In genomic region chr7:101953248-101953819, GRCh38 we compare ENCODE assay signal across 8 cellular contexts.
DNase-seq lines count a peak whose midpoint lies in the region; ATAC-seq and TF ChIP-seq lines count a peak whose summit lies in the region.

No MANE protein-coding gene starts in this region.

- DNase-seq in GM10266 (ENCODE audit: extremely low spot score): peak; percentile 72
- peak; percentile 52 for DNase-seq in HS-5 (ENCODE audit: low read depth)
- DNase-seq in cerebellar cortex (ENCODE audit: low spot score): peak; percentile 53
- DNase-seq in pons (ENCODE audit: low spot score): peak; percentile 8
- DNase-seq in posterior vena cava (ENCODE audit: low spot score): no peak
- no peak for DNase-seq in effector memory CD4-positive, alpha-beta T cell

- H3K36me3 ChIP-seq in effector memory CD4-positive, alpha-beta T cell (ENCODE audit: control insufficient read depth, insufficient read depth, low read length): no peaks in the 10 kb centered on the region

- intact Hi-C loops in posterior vena cava (cut with DNase I): no loop called here

- no peak for TF ChIP-seq CTCF in GM10266 (IDR thresholded peaks at IDR 0.05; ENCODE audit: control insufficient read depth, insufficient read depth, low read depth, missing control alignments)

- ATAC-seq in HG02840 (IDR thresholded peaks at IDR 0.05; ENCODE audit: low FRiP score, unreplicated experiment) (no peak), HG03520 (IDR thresholded peaks at IDR 0.05; ENCODE audit: unreplicated experiment) (no peak)

- no peaks in the 10 kb centered on the region for H3K9me3 ChIP-seq in effector memory CD4-positive, alpha-beta T cell (ENCODE audit: control insufficient read depth, low read length)

- H3K27me3 ChIP-seq in effector memory CD4-positive, alpha-beta T cell (replicated peaks; ENCODE audit: control insufficient read depth, insufficient read depth, low read length, poor library complexity, severe bottlenecking): no peaks in the 10 kb centered on the region

- no peak overlapping the region for H3K4me3 ChIP-seq in effector memory CD4-positive, alpha-beta T cell (ENCODE audit: insufficient read depth, low read depth, low read length, poor library complexity, severe bottlenecking)

- no peak overlapping the region for H3K27ac ChIP-seq in effector memory CD4-positive, alpha-beta T cell (ENCODE audit: insufficient read depth, low read length, poor library complexity, severe bottlenecking)

- no peaks in the 10 kb centered on the region for H3K4me1 ChIP-seq in effector memory CD4-positive, alpha-beta T cell (ENCODE audit: control insufficient read depth, insufficient read depth, low read length, poor library complexity, severe bottlenecking)

Comparison
In these comparisons a context has a peak if more than half of its experiments do, and no peak if none do; other contexts are left out.
1. DNase-seq: peak in GM10266 (single experiment), HS-5 (single experiment), cerebellar cortex (single experiment) and pons (single experiment); none in posterior vena cava (single experiment) and effector memory CD4-positive, alpha-beta T cell (0 of 3).